In genomic region chr18:76803814-76804213, GRCh38 we compare ENCODE assay signal across 8 cellular contexts. TPM values are rescaled to one million over a fixed set of nuclear protein-coding genes. Genes with fewer than 3 reads are reported as not detected.
DNase-seq lines count a peak whose midpoint lies in the region; ATAC-seq, FAIRE-seq and TF ChIP-seq lines count a peak whose summit lies in the region.

No MANE protein-coding gene starts in this region.

- no peak overlapping the region for H3K9ac ChIP-seq in neural progenitor cell

- ATAC-seq in GM19463 (IDR thresholded peaks at IDR 0.05; ENCODE audit: unreplicated experiment) (peak; percentile 60), thoracic aorta (ENCODE audit: insufficient number of reproducible peaks, low FRiP score, low read depth) (no peak)

- DNase-seq in COR-L47 (lab: John Stamatoyannopoulos, UW) = peak; percentile 72
- DNase-seq in HTR-8/SVneo (ENCODE audit: insufficient read length, low spot score) = peak; percentile 57
- DNase-seq in OCI-LY7 (ENCODE audit: low spot score) = peak; percentile 56
- peak; percentile 84 for DNase-seq in activated CD8-positive, alpha-beta memory T cell treated with anti-CD3 and anti-CD28 coated beads, Interleukin-2, amount 50 U/mL, for 48 hours
- no peak for DNase-seq in esophagus squamous epithelium (lab: John Stamatoyannopoulos, UW)
- DNase-seq in neural progenitor cell (ENCODE audit: low spot score) = peak; percentile 72
- DNase-seq in thoracic aorta (ENCODE audit: low spot score) = no peak

- H3K36me3 Mint-ChIP-seq in neural progenitor cell = peaks cover 4% of the 10 kb centered on the region

- peaks cover 7% of the 10 kb centered on the region for H3K27me3 Mint-ChIP-seq in neural progenitor cell (ENCODE audit: insufficient read depth, low read depth)

- H3K9me3 ChIP-seq in OCI-LY7 (ENCODE audit: low read length) (no peaks in the 10 kb centered on the region), esophagus squamous epithelium (no peaks in the 10 kb centered on the region), neural progenitor cell (ENCODE audit: low read depth) (no peaks in the 10 kb centered on the region), thoracic aorta (no peaks in the 10 kb centered on the region)

- intact Hi-C loops in OCI-LY7 (cut with micrococcal nuclease; ENCODE audit: unreplicated experiment) (loop anchor here (2.0 to 5.0 kb wide), 2 partner anchors 73 to 177 kb away; no protein-coding TSS in a partner anchor), esophagus squamous epithelium (cut with DNase I) (loop anchor here (10.0 kb wide), 1 partner anchor 181 kb away; no protein-coding TSS in a partner anchor)

- H3K36me3 ChIP-seq in OCI-LY7 (ENCODE audit: insufficient read depth, low read length) (no peaks in the 10 kb centered on the region), esophagus squamous epithelium (peaks cover 0 to 10% (median 0%) of the 10 kb centered on the region in 3 donors), neural progenitor cell (no peaks in the 10 kb centered on the region), thoracic aorta (no peaks in the 10 kb centered on the region)

- H3K9me2 ChIP-seq in OCI-LY7 (ENCODE audit: insufficient read depth, low read length) = no peaks in the 10 kb centered on the region

- H3K9me3 Mint-ChIP-seq in neural progenitor cell = peaks cover 4% of the 10 kb centered on the region

- no peak overlapping the region for H3K4me3 Mint-ChIP-seq in neural progenitor cell

- FAIRE-seq in HTR-8/SVneo (lab: Jason Lieb, UNC) = no peak

- peaks cover 0 to 10% (median 0%) of the 10 kb centered on the region in 4 donors for H3K27me3 ChIP-seq in esophagus squamous epithelium
- H3K27me3 ChIP-seq in neural progenitor cell = peaks cover 10% of the 10 kb centered on the region
- no peaks in the 10 kb centered on the region for H3K27me3 ChIP-seq in thoracic aorta (replicated peaks; ENCODE audit: insufficient read depth)

- peaks cover 5% of the 10 kb centered on the region for H3K4me1 Mint-ChIP-seq in neural progenitor cell

- no peaks in the 10 kb centered on the region for H3F3A ChIP-seq in neural progenitor cell (ENCODE audit: low read depth)

- H3K27ac ChIP-seq in OCI-LY7 (ENCODE audit: low read depth, low read length, poor library complexity, severe bottlenecking) (no peak overlapping the region), esophagus squamous epithelium (no peak overlapping the region), neural progenitor cell (no peak overlapping the region), thoracic aorta (no peak overlapping the region)

- H3K27ac Mint-ChIP-seq in neural progenitor cell = no peak overlapping the region

- no peaks in the 10 kb centered on the region for H3K79me2 ChIP-seq in OCI-LY7 (ENCODE audit: insufficient read depth, low read depth, low read length)
- no peaks in the 10 kb centered on the region for H3K79me2 ChIP-seq in neural progenitor cell (ENCODE audit: low read depth)

- H4K20me1 ChIP-seq in OCI-LY7 (ENCODE audit: insufficient read depth, low read length) = no peaks in the 10 kb centered on the region
- H4K20me1 ChIP-seq in neural progenitor cell (ENCODE audit: low read depth) = no peaks in the 10 kb centered on the region

- POLR2A ChIA-PET in OCI-LY7 (lab: Charles Lee) = interaction anchor here (1.8 kb wide), 1 partner anchor 17 kb away, joined by 8 read pairs; no protein-coding TSS in a partner anchor

- H2AFZ ChIP-seq in OCI-LY7 (ENCODE audit: low read length) (peak overlapping the region; percentile 27; the same call in 1 of the 2 replicates), neural progenitor cell (replicated peaks) (no peak overlapping the region)

- WGBS in esophagus squamous epithelium, 2 donors = 2 to 3% methylated on average over 11 of the region's 11 CpGs

- BruUV-seq in OCI-LY7 (replicated peaks; lab: Mats Ljungman, UMichigan) = no TSS peak

- peaks cover 3% of the 10 kb centered on the region for H3K4me1 ChIP-seq in OCI-LY7 (ENCODE audit: insufficient read depth, low read length, poor library complexity, severe bottlenecking)
- peaks cover 0 to 27% (median 14%) of the 10 kb centered on the region in 3 donors for H3K4me1 ChIP-seq in esophagus squamous epithelium
- no peaks in the 10 kb centered on the region for H3K4me1 ChIP-seq in neural progenitor cell
- H3K4me1 ChIP-seq in thoracic aorta (ENCODE audit: control insufficient read depth in 1 of 2, low read depth in 2 of 2) = peaks cover 0 to 6% of the 10 kb centered on the region in 2 donors

- H3K4me3 ChIP-seq in OCI-LY7 (ENCODE audit: low read depth, low read length, poor library complexity, severe bottlenecking) (no peak overlapping the region), esophagus squamous epithelium (no peak overlapping the region), neural progenitor cell (no peak overlapping the region), thoracic aorta (peak overlapping the region; percentile 1)

- no peak for TF ChIP-seq POLR2A in esophagus squamous epithelium (IDR thresholded peaks at IDR 0.05)

- peak; percentile 79 for TF ChIP-seq CTCF in OCI-LY7 (conservative IDR thresholded peaks at IDR 0.05; ENCODE audit: low read length)
- peak; percentile 56 to 83 (median 67) for TF ChIP-seq CTCF in esophagus squamous epithelium (IDR thresholded peaks at IDR 0.05)
- peak; percentile 86 for TF ChIP-seq CTCF in neural progenitor cell (IDR thresholded peaks at IDR 0.05)
- TF ChIP-seq CTCF in thoracic aorta (IDR thresholded peaks at IDR 0.05) = peak; percentile 73

- CTCF ChIA-PET in OCI-LY7 (lab: Charles Lee; ENCODE audit: unreplicated experiment) = no interaction called here

- peak overlapping the region; percentile 37 for H3K4me2 ChIP-seq in OCI-LY7 (ENCODE audit: low read length)
- no peak overlapping the region for H3K4me2 ChIP-seq in neural progenitor cell

RNA-seq across cellular contexts. Expression of gene ZNF236, which starts 18.5 kb away (rescaled TPM):
- total RNA-seq in OCI-LY7 (2014; rRNA removed; shearing (Covaris generic)) = 6.6 and 8.4 TPM in 2 replicates
- total RNA-seq in OCI-LY7 (2022) (15.1 and 16.1 TPM in 2 replicates), esophagus squamous epithelium (10 to 100 TPM in 3 of 4 donors, 1 to 10 TPM in 1; 6.2 to 16.5 (median 10.7) TPM), neural progenitor cell (ENCODE audit: low replicate concordance) (11.5 and 14.3 TPM in 2 replicates), thoracic aorta (10 to 100 TPM; 14.1 to 22.5 TPM)

Comparison
In these comparisons a context has a peak if more than half of its experiments do, and no peak if none do; other contexts are left out.
1. DNase-seq: peak in COR-L47 (single experiment), HTR-8/SVneo (single experiment), OCI-LY7 (single experiment), activated CD8-positive, alpha-beta memory T cell treated with anti-CD3 and anti-CD28 coated beads, Interleukin-2, amount 50 U/mL, for 48 hours (single experiment) and neural progenitor cell (single experiment); none in esophagus squamous epithelium (single experiment) and thoracic aorta (single experiment).
2. Peak in every context shown above with its lines, with median percentiles within 50 percentile points of each other: CTCF ChIP-seq.